In genomic region chr22:26892401-26893033, GRCh38 we compare ENCODE assay signal across 10 cellular contexts.
DNase-seq lines count a peak whose midpoint lies in the region; ATAC-seq and TF ChIP-seq lines count a peak whose summit lies in the region.
"Had no signal": no experiment of that assay in that cellular context is flagged by ENCODE, and none has a peak within 500 bp of the region (broad histone marks: within the 10 kb centered on the region; RNA-seq: fewer than 3 reads in every experiment).

No MANE protein-coding gene starts in this region.

- peaks cover 0 to 10% of the 10 kb centered on the region in 2 donors for H3K27me3 ChIP-seq in left lung

- intact Hi-C loops in left lung (cut with DNase I) = no loop called here

- no peaks in the 10 kb centered on the region for H3K36me3 ChIP-seq in left lung

- DNase-seq in COR-L47 (lab: John Stamatoyannopoulos, UW) (peak; percentile 91), NCI-H1417 treated with DMSO at 0.1 percent for 48 hours (lab: John Stamatoyannopoulos, UW) (peak; percentile 71), RWPE1 (ENCODE audit: low spot score) (no peak), left lung (peak in 1 of 2 donors; percentile 55), germinal center (ENCODE audit: low spot score) (no peak), inferior parietal cortex (ENCODE audit: extremely low spot score) (no peak), LoVo (ENCODE audit: low spot score) (no peak)
- DNase-seq in activated CD4-positive, alpha-beta T cell treated with anti-CD3 and anti-CD28 coated beads for 1 hour = no peak
- DNase-seq: activated CD8-positive, alpha-beta memory T cell treated with anti-CD3 and anti-CD28 coated beads, Interleukin-2, amount 50 U/mL, for 4 hours had no signal

- H3K27ac ChIP-seq in RWPE1 (peak overlapping the region; percentile 61), left lung (no peak overlapping the region)
- H3K27ac ChIP-seq: C4-2B had no signal

- H3K4me3 ChIP-seq in left lung = no peak overlapping the region

- TF ChIP-seq CTCF in RWPE1 (conservative IDR thresholded peaks at IDR 0.05; ENCODE audit: low read depth) (no peak), left lung (IDR thresholded peaks at IDR 0.05) (no peak)

- peak; percentile 59 for ATAC-seq in left lung

- H3K4me1 ChIP-seq in left lung = peaks cover 0 to 4% of the 10 kb centered on the region in 2 donors

- POLR2A ChIA-PET in RWPE1 (lab: Yijun Ruan, JAX; ENCODE audit: low non-redundant PET) = no interaction called here

- CTCF ChIA-PET in RWPE1 (lab: Yijun Ruan, JAX) = no interaction called here

- H3K9me3 ChIP-seq in left lung = no peaks in the 10 kb centered on the region

Comparison
In these comparisons a context has a peak if more than half of its experiments do, and no peak if none do; other contexts are left out.
1. DNase-seq: peak in COR-L47 (single experiment) and NCI-H1417 treated with DMSO at 0.1 percent for 48 hours (single experiment); none in RWPE1 (single experiment), germinal center (single experiment), inferior parietal cortex (single experiment), LoVo (single experiment) and activated CD4-positive, alpha-beta T cell treated with anti-CD3 and anti-CD28 coated beads for 1 hour (single experiment).